In the genomic region with DNA sequence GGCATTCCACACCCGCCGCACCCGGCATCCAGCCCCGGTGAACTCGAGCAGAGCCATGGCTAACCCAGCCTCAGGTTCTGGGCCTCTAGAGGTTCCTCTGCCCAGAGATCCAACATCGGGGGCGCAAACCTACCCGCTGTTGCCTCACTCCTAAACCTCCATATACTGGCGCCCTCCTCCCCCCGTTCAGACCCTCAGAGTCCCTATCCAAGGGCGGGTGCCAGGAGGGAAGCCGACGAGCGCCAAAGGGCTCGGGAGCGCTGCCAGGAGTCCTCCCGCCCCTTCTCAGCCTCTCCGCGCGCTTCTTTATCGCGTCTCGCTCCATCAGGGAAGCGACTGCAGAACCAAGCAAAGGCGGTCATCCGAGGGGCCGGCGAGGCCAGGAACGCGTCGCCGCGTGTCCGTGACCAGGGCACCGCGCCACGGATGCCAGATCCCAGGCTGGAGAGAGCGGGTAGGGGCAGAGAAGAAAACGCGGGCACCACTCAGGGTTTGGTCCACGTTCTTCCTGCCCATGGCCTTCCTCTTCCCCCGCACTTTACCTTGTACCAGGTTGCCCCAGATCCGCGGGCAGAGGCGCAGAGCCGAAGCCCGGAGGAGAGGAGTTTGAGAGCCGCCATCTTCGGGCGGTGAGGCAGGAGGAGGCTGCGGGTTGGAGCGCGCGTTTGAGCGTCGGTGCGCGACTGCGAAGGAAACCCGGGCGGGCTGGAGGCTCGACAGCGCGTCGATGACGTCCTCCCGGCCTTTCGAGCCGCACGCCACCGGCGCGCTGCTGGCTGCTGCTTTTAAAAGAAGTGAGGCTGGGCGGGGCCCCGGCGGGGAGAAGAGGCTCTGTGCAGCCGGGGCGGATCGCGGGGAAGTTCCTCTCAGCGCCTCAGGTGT, we compare ENCODE assay signal across 8 cellular contexts. TPM values are rescaled to one million over a fixed set of nuclear protein-coding genes. Genes with fewer than 3 reads are reported as not detected.
DNase-seq lines count a peak whose midpoint lies in the region; ATAC-seq and TF ChIP-seq lines count a peak whose summit lies in the region.

A gene (minus strand): TSS at position 687 of the 882 bp plus-strand sequence. CDS start 67 bp downstream, at position 620.

- H3K27me3 ChIP-seq in foreskin keratinocyte (no peaks in the 10 kb centered on the region), neural progenitor cell (peaks cover 17% of the 10 kb centered on the region)

- H3F3A ChIP-seq in neural progenitor cell (ENCODE audit: low read depth): peaks cover 16% of the 10 kb centered on the region

- no peak for TF ChIP-seq CTCF in LNCaP clone FGC (IDR thresholded peaks at IDR 0.05; ENCODE audit: control insufficient read depth, extremely low read depth, insufficient read depth)
- TF ChIP-seq CTCF in foreskin keratinocyte (conservative IDR thresholded peaks at IDR 0.05): peak; percentile 14
- TF ChIP-seq CTCF in neural progenitor cell (IDR thresholded peaks at IDR 0.05): no peak

- H3K4me1 ChIP-seq in foreskin keratinocyte: no peaks in the 10 kb centered on the region
- H3K4me1 ChIP-seq in neural progenitor cell: no peaks in the 10 kb centered on the region

- peak within 1 kb of the TSS; percentile 44 for H3K9ac ChIP-seq in neural progenitor cell

- H3K4me2 ChIP-seq in neural progenitor cell: peak within 1 kb of the TSS; percentile 95

- ATAC-seq in foreskin keratinocyte: peak; percentile 93

- peak within 1 kb of the TSS; percentile 99 for H2AFZ ChIP-seq in neural progenitor cell (replicated peaks)

- H3K4me3 ChIP-seq in LNCaP clone FGC (ENCODE audit: low read depth, low read length) (peak within 1 kb of the TSS; percentile 85), neural progenitor cell (peak within 1 kb of the TSS; percentile 77)

- peaks cover 4% of the 10 kb centered on the region for H3K27me3 Mint-ChIP-seq in neural progenitor cell (ENCODE audit: insufficient read depth, low read depth)

- H3K27ac ChIP-seq in foreskin keratinocyte: peak within 1 kb of the TSS; percentile 69
- H3K27ac ChIP-seq in neural progenitor cell: peak within 1 kb of the TSS; percentile 55

- TF ChIP-seq POLR2A in Raji (IDR thresholded peaks at IDR 0.05; ENCODE audit: insufficient read depth, low read depth, low read length): peak; percentile 92

- peaks cover 34% of the 10 kb centered on the region for H3K79me2 ChIP-seq in neural progenitor cell (ENCODE audit: low read depth)

- H3K9me3 Mint-ChIP-seq in neural progenitor cell: no peaks in the 10 kb centered on the region

- H3K4me1 Mint-ChIP-seq in neural progenitor cell: peaks cover 14% of the 10 kb centered on the region

- DNase-seq in ELF-1 (ENCODE audit: low read depth, low spot score): peak; percentile 90
- DNase-seq in H4 (ENCODE audit: low spot score): peak; percentile 59
- DNase-seq in LNCaP clone FGC (ENCODE audit: low read depth): peak; percentile 58
- peak; percentile 97 for DNase-seq in activated effector memory CD4-positive, alpha-beta T cell treated with anti-CD3 and anti-CD28 coated beads, Interleukin-2, amount 50 U/mL, for 16 hours
- DNase-seq in foreskin keratinocyte: peak; percentile 60 to 80
- peak; percentile 95 for DNase-seq in neural progenitor cell (ENCODE audit: low spot score)
- DNase-seq in stromal cell of bone marrow (ENCODE audit: low read depth): peak; percentile 71

- no peaks in the 10 kb centered on the region for H3K9me3 ChIP-seq in neural progenitor cell (ENCODE audit: low read depth)

- H3K36me3 ChIP-seq in neural progenitor cell: no peaks in the 10 kb centered on the region

- H3K4me3 Mint-ChIP-seq in neural progenitor cell: peak within 1 kb of the TSS; percentile 93

- H4K20me1 ChIP-seq in neural progenitor cell (ENCODE audit: low read depth): peaks cover 13% of the 10 kb centered on the region

- H3K27ac Mint-ChIP-seq in neural progenitor cell: peak within 1 kb of the TSS; percentile 34

- H3K36me3 Mint-ChIP-seq in neural progenitor cell: peaks cover 3% of the 10 kb centered on the region

RNA-seq across cellular contexts. Expression of the gene that starts here (rescaled TPM):
- 13.2 and 15.3 TPM in 2 replicates for total RNA-seq in H4 (2014; rRNA removed; shearing (Covaris generic))
- total RNA-seq in foreskin keratinocyte (42.0 and 46.4 TPM in 2 replicates), neural progenitor cell (ENCODE audit: low replicate concordance) (32.0 and 39.9 TPM in 2 replicates)
- polyA plus RNA-seq in foreskin keratinocyte: 18.4 and 23.7 TPM in 2 replicates

Comparison
In these comparisons a context has a peak if more than half of its experiments do, and no peak if none do; other contexts are left out.
1. Peak in every context shown above with its lines: DNase-seq, ATAC-seq, H3K4me3 ChIP-seq and H3K27ac ChIP-seq.